8 cellular contexts compared by ENCODE assay signal in the genomic region with DNA sequence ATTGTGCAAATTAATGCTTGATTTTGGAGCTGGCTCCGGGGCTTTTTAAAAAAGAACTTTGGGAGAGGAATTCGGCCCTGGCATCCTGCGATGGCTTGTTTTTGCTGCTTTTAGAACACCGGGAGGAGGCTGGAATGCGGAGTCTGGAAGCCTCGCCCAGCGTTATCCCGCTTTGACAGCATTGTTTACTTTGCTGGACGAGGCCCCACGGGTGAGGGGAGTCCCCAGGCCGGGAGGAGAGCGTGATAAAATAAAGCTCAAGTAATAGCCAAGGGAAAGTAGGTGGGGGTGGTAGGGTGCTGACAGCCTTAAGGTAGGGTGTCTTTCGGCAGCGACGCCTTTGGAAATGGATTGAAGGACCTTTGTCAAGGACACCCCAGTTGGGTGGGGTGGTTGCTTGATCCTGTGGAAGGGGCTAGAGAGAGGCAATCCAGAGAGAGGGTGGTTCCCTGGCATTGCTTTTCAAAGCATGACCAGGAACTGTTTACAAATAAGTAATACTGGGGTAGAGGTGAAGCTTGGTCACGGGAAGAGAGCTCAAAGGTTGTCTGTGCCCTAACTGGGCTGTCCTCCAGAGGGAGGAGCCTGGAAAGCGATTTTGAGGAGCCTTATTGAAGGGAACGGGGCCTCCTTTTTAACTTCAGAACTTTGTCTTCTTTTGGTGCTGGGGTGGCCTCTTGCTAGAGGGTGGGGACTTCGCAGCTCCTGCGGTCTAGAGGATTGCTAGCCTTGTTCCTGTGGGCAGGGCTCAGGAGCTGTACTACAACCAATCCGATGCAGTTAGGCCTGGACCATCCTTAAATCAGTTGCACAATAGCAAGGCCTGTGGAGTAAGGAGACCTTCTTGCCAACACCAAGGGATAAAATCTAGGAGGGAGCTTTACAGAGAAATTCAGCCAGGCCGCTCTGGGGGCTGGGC. TPM values are rescaled to one million over a fixed set of nuclear protein-coding genes. Genes with fewer than 3 reads are reported as not detected.
A peak's percentile ranks its signal among the peaks of the same experiment; 100 is the strongest.
DNase-seq lines count a peak whose midpoint lies in the region; ATAC-seq, FAIRE-seq and TF ChIP-seq lines count a peak whose summit lies in the region.

No MANE protein-coding gene starts in this region.

- no peak overlapping the region for H2AFZ ChIP-seq in Karpas-422 (ENCODE audit: low read length)

- no peaks in the 10 kb centered on the region for H3K36me3 ChIP-seq in Karpas-422 (ENCODE audit: insufficient read depth, low read length)
- peaks cover 30% of the 10 kb centered on the region for H3K36me3 ChIP-seq in WERI-Rb-1
- H3K36me3 ChIP-seq in lung (ENCODE audit: control insufficient read depth in 2 of 2, insufficient read depth in 2 of 2, low read length in 2 of 2): no peaks in the 10 kb centered on the region

- WGBS in A549 (ENCODE audit: missing lambda C conversion rate): 5% methylated on average over 22 of the region's 22 CpGs
- 1% methylated on average over 22 of the region's 22 CpGs for WGBS in lung, 2 donors

- H3K9me3 ChIP-seq in A549 (no peaks in the 10 kb centered on the region), Karpas-422 (ENCODE audit: low read length) (no peaks in the 10 kb centered on the region), WERI-Rb-1 (ENCODE audit: severe bottlenecking) (no peaks in the 10 kb centered on the region), lung (ENCODE audit: control insufficient read depth in 2 of 2, insufficient read depth in 1 of 2, low read length in 1 of 2) (no peaks in the 10 kb centered on the region)

- H3K9me3 Mint-ChIP-seq in effector memory CD8-positive, alpha-beta T cell: no peaks in the 10 kb centered on the region
- H3K9me3 Mint-ChIP-seq in stimulated activated naive CD8-positive, alpha-beta T cell treated with anti-CD3 and anti-CD28 coated beads, Interleukin-15, amount 100 ng/mL, for 72 hours: no peaks in the 10 kb centered on the region

- peak overlapping the region; percentile 87 to 94 for H3K27ac Mint-ChIP-seq in effector memory CD8-positive, alpha-beta T cell
- H3K27ac Mint-ChIP-seq in stimulated activated naive CD8-positive, alpha-beta T cell treated with anti-CD3 and anti-CD28 coated beads, Interleukin-15, amount 100 ng/mL, for 72 hours: peak overlapping the region; percentile 96 to 97

- H3K27me3 ChIP-seq in Karpas-422 (ENCODE audit: low read length) (no peaks in the 10 kb centered on the region), WERI-Rb-1 (ENCODE audit: insufficient read depth, low read depth, severe bottlenecking) (no peaks in the 10 kb centered on the region), lung (ENCODE audit: control insufficient read depth, insufficient read depth) (no peaks in the 10 kb centered on the region)

- peaks cover 26% of the 10 kb centered on the region for H3K36me3 Mint-ChIP-seq in effector memory CD8-positive, alpha-beta T cell (ENCODE audit: insufficient read depth)

- no peaks in the 10 kb centered on the region for H3K27me3 Mint-ChIP-seq in effector memory CD8-positive, alpha-beta T cell
- no peaks in the 10 kb centered on the region for H3K27me3 Mint-ChIP-seq in stimulated activated naive CD8-positive, alpha-beta T cell treated with anti-CD3 and anti-CD28 coated beads, Interleukin-15, amount 100 ng/mL, for 72 hours

- peak overlapping the region; percentile 98 to 100 for H3K4me3 Mint-ChIP-seq in effector memory CD8-positive, alpha-beta T cell
- peak overlapping the region; percentile 96 to 100 for H3K4me3 Mint-ChIP-seq in stimulated activated naive CD8-positive, alpha-beta T cell treated with anti-CD3 and anti-CD28 coated beads, Interleukin-15, amount 100 ng/mL, for 72 hours

- CTCF ChIA-PET in A549 (lab: Yijun Ruan, JAX): interaction anchor here (0.8 to 2.8 kb wide), 15 partner anchors 12 to 185 kb away, joined by 3 to 15 read pairs (median 4); a partner anchor contains a TSS

- H4K20me1 ChIP-seq in Karpas-422 (ENCODE audit: insufficient read depth, low read depth, low read length): peaks cover 28% of the 10 kb centered on the region

- H3K4me2 ChIP-seq in A549 (peak overlapping the region; percentile 97), Karpas-422 (ENCODE audit: low read depth, low read length, poor library complexity, severe bottlenecking) (peak overlapping the region; percentile 94)

- ATAC-seq in A549 (peak; percentile 60 to 82), lung (ENCODE audit: insufficient read depth, low FRiP score) (peak; percentile 75), GM19035 (IDR thresholded peaks at IDR 0.05; ENCODE audit: unreplicated experiment) (no peak)
- ATAC-seq in effector memory CD8-positive, alpha-beta T cell (replicated peaks): peak; percentile 33
- peak; percentile 41 for ATAC-seq in stimulated activated naive CD8-positive, alpha-beta T cell treated with anti-CD3 and anti-CD28 coated beads, Interleukin-15, amount 100 ng/mL, for 72 hours

- in situ Hi-C loops in GM13977 (cut with MboI; ENCODE audit: low pct_unique_long_range_greater_than_20kb, low sequenced_read_pairs, unreplicated experiment): no loop called here

- peak; percentile 40 to 81 for DNase-seq in A549 (ENCODE audit: low read depth in 1 of 2, low spot score in 1 of 2)
- peak; percentile 66 for DNase-seq in GM13977 (ENCODE audit: low spot score)
- DNase-seq in Karpas-422: peak; percentile 74
- DNase-seq in WERI-Rb-1: peak; percentile 23
- peak in 2 of 3 experiments; percentile 3 to 4 for DNase-seq in effector memory CD8-positive, alpha-beta T cell
- DNase-seq in lung (ENCODE audit: low spot score): peak; percentile 82
- DNase-seq in stimulated activated naive CD8-positive, alpha-beta T cell treated with anti-CD3 and anti-CD28 coated beads, Interleukin-15, amount 100 ng/mL, for 72 hours: peak; percentile 21 to 30

- H3K9ac ChIP-seq in Karpas-422 (ENCODE audit: low read length): peak overlapping the region; percentile 90

- H3K4me3 ChIP-seq in A549 (peak overlapping the region; percentile 58), Karpas-422 (ENCODE audit: low read length) (peak overlapping the region; percentile 87), WERI-Rb-1 (ENCODE audit: low read depth, low read length) (peak overlapping the region; percentile 75), lung (peak overlapping the region; percentile 83)

- no peaks in the 10 kb centered on the region for H3K9me2 ChIP-seq in Karpas-422 (replicated peaks; ENCODE audit: insufficient read depth, low read length)

- H3K27ac ChIP-seq in A549 (peak overlapping the region; percentile 75 to 92), Karpas-422 (ENCODE audit: low read length) (peak overlapping the region; percentile 48), WERI-Rb-1 (peak overlapping the region; percentile 90), lung (ENCODE audit: low read depth in 1 of 2, low read length in 1 of 2) (peak overlapping the region; percentile 95 to 99)

- no peak for FAIRE-seq in A549 (lab: Jason Lieb, UNC)

- TF ChIP-seq CTCF in A549 (IDR thresholded peaks at IDR 0.05): no peak
- no peak for TF ChIP-seq CTCF in GM13977 (IDR thresholded peaks at IDR 0.05; ENCODE audit: extremely low read depth, insufficient read depth, missing control alignments)
- no peak for TF ChIP-seq CTCF in WERI-Rb-1 (IDR thresholded peaks at IDR 0.05; ENCODE audit: low read depth, low read length)
- no peak for TF ChIP-seq CTCF in lung (IDR thresholded peaks at IDR 0.05; ENCODE audit: control extremely low read depth, extremely low read depth)

- POLR2A ChIA-PET in A549 (lab: Yijun Ruan, JAX): interaction anchor here (0.6 to 2.0 kb wide), 5 partner anchors 13 to 235 kb away, joined by 3 to 9 read pairs (median 4); a partner anchor contains a TSS

- H3K4me1 ChIP-seq in A549 (peaks cover 15% of the 10 kb centered on the region), Karpas-422 (ENCODE audit: low read length) (peaks cover 25% of the 10 kb centered on the region), lung (ENCODE audit: control insufficient read depth in 2 of 2, insufficient read depth in 2 of 2, low read length in 2 of 2) (peaks cover 4 to 16% of the 10 kb centered on the region in 2 donors)

- H3K4me1 Mint-ChIP-seq in effector memory CD8-positive, alpha-beta T cell (ENCODE audit: low read depth in 2 of 2): peaks cover 37 to 53% of the 10 kb centered on the region in 2 donors
- H3K4me1 Mint-ChIP-seq in stimulated activated naive CD8-positive, alpha-beta T cell treated with anti-CD3 and anti-CD28 coated beads, Interleukin-15, amount 100 ng/mL, for 72 hours: peaks cover 56% of the 10 kb centered on the region

- H3K79me2 ChIP-seq in Karpas-422 (ENCODE audit: low read length): peaks cover 49% of the 10 kb centered on the region

- no peak for TF ChIP-seq RAD21 in A549 (conservative IDR thresholded peaks at IDR 0.05 in 1 of 2, IDR thresholded peaks at IDR 0.05 in 1 of 2)

- TF ChIP-seq EP300 in A549 (IDR thresholded peaks at IDR 0.05): no peak

- no peak for TF ChIP-seq POLR2A in A549 (IDR thresholded peaks at IDR 0.05; ENCODE audit: low read length)

TF ChIP-seq in A549, 52 proteins besides CTCF, POLR2A, EP300 and RAD21 (continues in another document):
- TF ChIP-seq FOSB (CRISPR knock-in tag; IDR thresholded peaks at IDR 0.05) (no peak), CEBPB (IDR thresholded peaks at IDR 0.05) (peak; percentile 76 to 94; a peak in 3 of 4 replicates)

RNA-seq across cellular contexts. Expression of a gene that starts 1.2 kb away (rescaled TPM):
- polyA plus RNA-seq in A549 (2011; rRNA removed) (15.4 and 17.7 TPM in 2 replicates), A549 (2017; fragmentation: RNase III; extraction: RNeasy Plus Mini Kit Qiagen cat#74134 plus additional on column Dnase treatment) (12.2 to 13.0 TPM (median 12.2 TPM) in 3 replicates), lung (10 to 100 TPM; 21.8 to 22.9 TPM)
- polyA plus RNA-seq in A549 (2012; cell fraction: cytosol; rRNA removed): 3.5 and 4.7 TPM in 2 replicates
- 2.0 and 3.7 TPM in 2 replicates for polyA plus RNA-seq in A549 (2012; cell fraction: nucleus; rRNA removed)
- polyA minus RNA-seq in A549 (2011; rRNA and poly(A)+ RNA removed): 19.4 and 19.8 TPM in 2 replicates
- total RNA-seq in Karpas-422 (2014; rRNA removed; shearing (Covaris generic); ENCODE audit: low replicate concordance): 35.3 and 78.0 TPM in 2 replicates
- total RNA-seq in lung: 10 to 100 TPM; 59.7 to 63.3 TPM

RNA-seq across cellular contexts. Expression of a gene that starts 22.7 kb away (rescaled TPM):
- polyA plus RNA-seq in A549 (2011; rRNA removed) (16.5 and 19.6 TPM in 2 replicates), A549 (2017; fragmentation: RNase III; extraction: RNeasy Plus Mini Kit Qiagen cat#74134 plus additional on column Dnase treatment) (19.0 to 22.1 TPM (median 20.7 TPM) in 3 replicates), lung (10 to 100 TPM in 1 of 2 donors, 1 to 10 TPM in 1; 5.9 to 10.0 TPM)
- 41.6 and 54.1 TPM in 2 replicates for polyA plus RNA-seq in A549 (2012; cell fraction: cytosol; rRNA removed)
- polyA plus RNA-seq in A549 (2012; cell fraction: nucleus; rRNA removed): 53.3 and 53.9 TPM in 2 replicates
- 14.3 and 18.8 TPM in 2 replicates for polyA minus RNA-seq in A549 (2011; rRNA and poly(A)+ RNA removed)
- 13.6 and 37.0 TPM in 2 replicates for total RNA-seq in Karpas-422 (2014; rRNA removed; shearing (Covaris generic); ENCODE audit: low replicate concordance)
- total RNA-seq in lung: 10 to 100 TPM in 1 of 2 donors, 1 to 10 TPM in 1; 4.6 to 13.4 TPM

RNA-seq across cellular contexts. Expression of a gene that starts 36.3 kb away (rescaled TPM):
- polyA plus RNA-seq in A549 (2011; rRNA removed) (not detected in 2 replicates), A549 (2017; fragmentation: RNase III; extraction: RNeasy Plus Mini Kit Qiagen cat#74134 plus additional on column Dnase treatment) (not detected in 3 replicates), lung (not detected)
- polyA plus RNA-seq in A549 (2012; cell fraction: cytosol; rRNA removed): not detected in 2 replicates
- not detected in 2 replicates for polyA plus RNA-seq in A549 (2012; cell fraction: nucleus; rRNA removed)
- polyA minus RNA-seq in A549 (2011; rRNA and poly(A)+ RNA removed): not detected in 2 replicates
- total RNA-seq in Karpas-422 (2014; rRNA removed; shearing (Covaris generic); ENCODE audit: low replicate concordance): not detected in 2 replicates
- not detected for total RNA-seq in lung

Comparison
In these comparisons a context has a peak if more than half of its experiments do, and no peak if none do; other contexts are left out.
1. DNase-seq: peak in every context shown above with its lines; median percentile 82 in lung; 74 in Karpas-422; 66 in GM13977; 60 in A549; 26 in stimulated activated naive CD8-positive, alpha-beta T cell treated with anti-CD3 and anti-CD28 coated beads, Interleukin-15, amount 100 ng/mL, for 72 hours; 23 in WERI-Rb-1; 4 in effector memory CD8-positive, alpha-beta T cell.